In genomic region chr12:26630546-26631027, GRCh38 we compare ENCODE assay signal across 10 cellular contexts.
DNase-seq lines count a peak whose midpoint lies in the region; ATAC-seq and TF ChIP-seq lines count a peak whose summit lies in the region.
"Had no signal": no experiment of that assay in that cellular context is flagged by ENCODE, and none has a peak within 500 bp of the region (broad histone marks: within the 10 kb centered on the region; RNA-seq: fewer than 3 reads in every experiment).

No MANE protein-coding gene starts in this region.

- DNase-seq in AG09309 (ENCODE audit: low read depth) = peak; percentile 55
- DNase-seq in NCI-H69 (lab: John Stamatoyannopoulos, UW) = peak; percentile 14
- DNase-seq in fibroblast of lung (ENCODE audit: low read depth in 2 of 2) = peak; percentile 64 to 95
- no peak for DNase-seq in osteocyte (ENCODE audit: extremely low spot score, unreplicated experiment)
- no peak for DNase-seq in NCI-H345 treated with DMSO at 0.1 percent for 48 hours (lab: John Stamatoyannopoulos, UW; ENCODE audit: unreplicated experiment)
- DNase-seq in NCI-H82 treated with DMSO at 0.1 percent for 48 hours (lab: John Stamatoyannopoulos, UW; ENCODE audit: unreplicated experiment) = no peak
- no peak for DNase-seq in NOMO-1 (lab: John Stamatoyannopoulos, UW; ENCODE audit: unreplicated experiment in 2 of 2)
- DNase-seq: activated T-cell treated with anti-CD3 and anti-CD28 coated beads for 4 hours, NCI-H2081 had no signal

- H3K4me1 ChIP-seq in fibroblast of lung (ENCODE audit: control insufficient read depth, extremely low read depth, insufficient read depth, low read length) = peaks cover 15% of the 10 kb centered on the region

- H3K4me2 ChIP-seq in fibroblast of lung (ENCODE audit: extremely low read depth, insufficient read depth, low read length) = peak overlapping the region; percentile 28

- peak; percentile 6 for TF ChIP-seq CTCF in AG09309 (IDR thresholded peaks at IDR 0.05; ENCODE audit: control insufficient read depth, insufficient read depth, low read depth, low read length, missing control alignments)
- peak in 1 of 2 donors; percentile 12 for TF ChIP-seq CTCF in fibroblast of lung (conservative IDR thresholded peaks at IDR 0.05 in 1 of 2, IDR thresholded peaks at IDR 0.05 in 1 of 2; ENCODE audit: low read depth in 1 of 2, low read length in 2 of 2)
- TF ChIP-seq CTCF in osteocyte (IDR thresholded peaks at IDR 0.05) = no peak

- no peaks in the 10 kb centered on the region for H3K79me2 ChIP-seq in fibroblast of lung (ENCODE audit: control insufficient read depth, insufficient read depth, low read length)

- H3K36me3 ChIP-seq in fibroblast of lung (ENCODE audit: control insufficient read depth, insufficient read depth, low read length) = no peaks in the 10 kb centered on the region

- H4K20me1 ChIP-seq in fibroblast of lung (ENCODE audit: control insufficient read depth, extremely low read depth, insufficient read depth, low read length) = no peaks in the 10 kb centered on the region

- no peaks in the 10 kb centered on the region for H3K9me3 ChIP-seq in fibroblast of lung (ENCODE audit: control insufficient read depth, insufficient read depth, low read depth, low read length)

- no peak overlapping the region for H3K4me3 ChIP-seq in AG09309 (ENCODE audit: control insufficient read depth, low read depth, low read length)
- H3K4me3 ChIP-seq in fibroblast of lung (replicated peaks in 1 of 4; ENCODE audit: control extremely low read depth in 1 of 4, insufficient read depth in 1 of 4, low read depth in 3 of 4, low read length in 4 of 4) = peak overlapping the region in 1 of 4 experiments; percentile 43

- H3K36me3 Mint-ChIP-seq in osteocyte (ENCODE audit: unreplicated experiment) = peaks cover 5% of the 10 kb centered on the region

- no peaks in the 10 kb centered on the region for H3K27me3 ChIP-seq in fibroblast of lung (ENCODE audit: control insufficient read depth, insufficient read depth, low read length)

- H3K4me1 Mint-ChIP-seq in osteocyte (ENCODE audit: unreplicated experiment) = peaks cover 17% of the 10 kb centered on the region

- H3K27ac ChIP-seq in fibroblast of lung (ENCODE audit: insufficient read depth, low read length) = peak overlapping the region; percentile 19

- H3K9ac ChIP-seq in fibroblast of lung (ENCODE audit: insufficient read depth, low read length) = no peak overlapping the region

- H3K9me3 Mint-ChIP-seq in osteocyte (ENCODE audit: unreplicated experiment) = no peaks in the 10 kb centered on the region

- no peaks in the 10 kb centered on the region for H3K27me3 Mint-ChIP-seq in osteocyte (ENCODE audit: unreplicated experiment)

- no peak for ATAC-seq in HG02938 (IDR thresholded peaks at IDR 0.05; ENCODE audit: unreplicated experiment)

- H3K4me3 Mint-ChIP-seq in osteocyte (ENCODE audit: unreplicated experiment) = no peak overlapping the region

- H2AFZ ChIP-seq in fibroblast of lung (ENCODE audit: low read length) = no peak overlapping the region

- H3K27ac Mint-ChIP-seq in osteocyte (ENCODE audit: unreplicated experiment) = peak overlapping the region; percentile 61

Comparison
In these comparisons a context has a peak if more than half of its experiments do, and no peak if none do; other contexts are left out.
1. DNase-seq: peak in AG09309 (single experiment), NCI-H69 (single experiment) and fibroblast of lung (2 of 2); none in osteocyte (single experiment), NCI-H345 treated with DMSO at 0.1 percent for 48 hours (single experiment), NCI-H82 treated with DMSO at 0.1 percent for 48 hours (single experiment) and NOMO-1 (0 of 2).